In the genomic region with DNA sequence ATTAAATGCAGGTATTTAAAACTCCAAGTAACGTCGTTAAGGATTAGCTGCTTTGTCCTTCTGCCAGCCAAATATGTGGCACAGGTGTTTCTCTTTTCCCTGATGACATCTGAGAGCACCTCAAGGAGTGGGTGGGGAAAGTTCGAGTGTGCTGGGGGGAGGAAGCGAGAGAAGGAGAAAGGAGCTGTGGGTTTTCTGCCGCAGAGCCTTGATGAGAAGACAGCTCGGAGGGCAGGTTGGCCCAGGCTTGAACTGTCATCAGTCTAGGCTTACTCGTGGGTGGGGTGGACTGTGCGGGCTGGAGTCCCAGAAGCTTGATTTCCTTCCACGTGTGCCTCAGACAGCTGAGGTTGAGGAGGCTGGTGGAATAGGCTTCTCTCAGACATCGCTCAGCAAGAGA, we compare ENCODE assay signal across 8 cellular contexts. TPM values are rescaled to one million over a fixed set of nuclear protein-coding genes. Genes with fewer than 3 reads are reported as not detected.
A peak's percentile ranks its signal among the peaks of the same experiment; 100 is the strongest.
DNase-seq lines count a peak whose midpoint lies in the region; ATAC-seq and TF ChIP-seq lines count a peak whose summit lies in the region.

No MANE protein-coding gene starts in this region.

- H3K4me1 Mint-ChIP-seq in naive B cell: peaks cover 57 to 85% (median 85%) of the 10 kb centered on the region in 3 donors
- peaks cover 36% of the 10 kb centered on the region for H3K4me1 Mint-ChIP-seq in type B pancreatic cell (ENCODE audit: unreplicated experiment)

- DNase-seq in Ammon's horn (ENCODE audit: low spot score): peak; percentile 54
- peak; percentile 72 for DNase-seq in activated T-cell treated with anti-CD3 and anti-CD28 coated beads for 48 hours (ENCODE audit: low read depth)
- peak; percentile 59 for DNase-seq in naive B cell
- no peak for DNase-seq in type B pancreatic cell (ENCODE audit: extremely low spot score, unreplicated experiment)
- DNase-seq in NCI-H510A (lab: John Stamatoyannopoulos, UW): no peak
- no peak for DNase-seq in NCI-H1105 treated with DMSO at 0.1 percent for 48 hours (lab: John Stamatoyannopoulos, UW)

- H3K27me3 Mint-ChIP-seq in naive B cell: no peaks in the 10 kb centered on the region
- H3K27me3 Mint-ChIP-seq in type B pancreatic cell: no peaks in the 10 kb centered on the region

- H3K9me3 Mint-ChIP-seq in naive B cell (no peaks in the 10 kb centered on the region), type B pancreatic cell (no peaks in the 10 kb centered on the region)

- H3K27ac Mint-ChIP-seq in naive B cell (peak overlapping the region; percentile 68 to 93 (median 91)), type B pancreatic cell (peak overlapping the region; percentile 100)

- ATAC-seq in GM19397 (IDR thresholded peaks at IDR 0.05; ENCODE audit: unreplicated experiment): peak; percentile 62
- peak; percentile 39 for ATAC-seq in HG03571 (IDR thresholded peaks at IDR 0.05; ENCODE audit: unreplicated experiment)
- ATAC-seq in naive B cell (ENCODE audit: low read depth in 2 of 2): peak; percentile 75 to 78

- H3K36me3 Mint-ChIP-seq in naive B cell (peaks cover 0 to 10% of the 10 kb centered on the region in 2 donors), type B pancreatic cell (peaks cover 11% of the 10 kb centered on the region)

- no peak for TF ChIP-seq CTCF in type B pancreatic cell (conservative IDR thresholded peaks at IDR 0.05)

- H3K4me3 Mint-ChIP-seq in naive B cell (peak overlapping the region; percentile 58 to 89 (median 77)), type B pancreatic cell (peak overlapping the region; percentile 61)

RNA-seq across cellular contexts. Expression of gene SORL1, which starts 15.9 kb away (rescaled TPM):
- polyA plus RNA-seq in naive B cell (ENCODE audit: low read depth in 6 of 6): 100 to 1,000 TPM in 1 of 6 donors, 10 to 100 TPM in 5; 61.7 to 102 (median 83.8) TPM
- total RNA-seq in type B pancreatic cell (ENCODE audit: low replicate concordance): 39.0 and 62.6 TPM in 2 replicates

Comparison
In these comparisons a context has a peak if more than half of its experiments do, and no peak if none do; other contexts are left out.
1. DNase-seq: peak in Ammon's horn (single experiment), activated T-cell treated with anti-CD3 and anti-CD28 coated beads for 48 hours (single experiment) and naive B cell (single experiment); none in type B pancreatic cell (single experiment), NCI-H510A (single experiment) and NCI-H1105 treated with DMSO at 0.1 percent for 48 hours (single experiment).
2. Peak in every context shown above with its lines, with median percentiles within 50 percentile points of each other: ATAC-seq.